ENCODE assay signal across 11 cellular contexts in genomic region chr6:166656269-166657206, GRCh38. TPM values are rescaled to one million over a fixed set of nuclear protein-coding genes. Genes with fewer than 3 reads are reported as not detected.
DNase-seq lines count a peak whose midpoint lies in the region; ATAC-seq and TF ChIP-seq lines count a peak whose summit lies in the region.
"Had no signal": no experiment of that assay in that cellular context is flagged by ENCODE, and none has a peak within 500 bp of the region (broad histone marks: within the 10 kb centered on the region; RNA-seq: fewer than 3 reads in every experiment).

No MANE protein-coding gene starts in this region.

- ATAC-seq in central memory CD8-positive, alpha-beta T cell (replicated peaks; ENCODE audit: extremely low read depth, poor library complexity, severe bottlenecking), result no peak
- ATAC-seq in lung (ENCODE audit: insufficient read depth, low FRiP score), result peak; percentile 29
- no peak for ATAC-seq in GM19035 (IDR thresholded peaks at IDR 0.05; ENCODE audit: unreplicated experiment)
- ATAC-seq in heart right ventricle, result no peak
- no peak for ATAC-seq in HG02973 (IDR thresholded peaks at IDR 0.05; ENCODE audit: unreplicated experiment)

- H3K27me3 Mint-ChIP-seq in central memory CD8-positive, alpha-beta T cell, result no peaks in the 10 kb centered on the region

- TF ChIP-seq POLR2A in suprapubic skin (IDR thresholded peaks at IDR 0.05), result no peak

- H3K27ac Mint-ChIP-seq in central memory CD8-positive, alpha-beta T cell (ENCODE audit: low read depth), result peak overlapping the region; percentile 19

- H3K4me3 ChIP-seq in ACC112 (ENCODE audit: low read depth, low read length) (peak overlapping the region; percentile 25), GM06990 (replicated peaks; ENCODE audit: low read depth, low read length) (peak overlapping the region; percentile 14), lung (no peak overlapping the region), suprapubic skin (no peak overlapping the region), heart right ventricle (no peak overlapping the region)
- H3K4me3 ChIP-seq: HAP-1 had no signal

- H3K27ac ChIP-seq in ACC112 (ENCODE audit: low read depth, low read length) (no peak overlapping the region), lung (ENCODE audit: low read depth in 1 of 2, low read length in 1 of 2) (no peak overlapping the region), suprapubic skin (no peak overlapping the region), heart right ventricle (no peak overlapping the region)

- no peak overlapping the region for H3K4me3 Mint-ChIP-seq in central memory CD8-positive, alpha-beta T cell

- WGBS in lung, 2 donors, result 40 to 48% methylated on average over 32 to 34 of the region's 34 CpGs
- WGBS in suprapubic skin, result 55% methylated on average over 29 of the region's 34 CpGs
- 50 to 67% methylated on average over 34 of the region's 34 CpGs for WGBS in heart right ventricle, 2 donors

- no peaks in the 10 kb centered on the region for H3K36me3 Mint-ChIP-seq in central memory CD8-positive, alpha-beta T cell (ENCODE audit: insufficient read depth)

- TF ChIP-seq EP300 in suprapubic skin (IDR thresholded peaks at IDR 0.05), result no peak

- H3K27me3 ChIP-seq in ACC112 (ENCODE audit: insufficient read depth, low read length) (peaks cover 49% of the 10 kb centered on the region), GM06990 (replicated peaks; ENCODE audit: control insufficient read depth, insufficient read depth, low read length) (peaks cover 2% of the 10 kb centered on the region; the same call in 1 of the 2 replicates), lung (ENCODE audit: control insufficient read depth, insufficient read depth) (no peaks in the 10 kb centered on the region), suprapubic skin (peaks cover 25% of the 10 kb centered on the region), heart right ventricle (peaks cover 0 to 21% (median 5%) of the 10 kb centered on the region in 7 donors)

- peaks cover 10% of the 10 kb centered on the region for H3K4me1 Mint-ChIP-seq in central memory CD8-positive, alpha-beta T cell

- no peak overlapping the region for H2AFZ ChIP-seq in ACC112 (ENCODE audit: low read length, unreplicated experiment)

- no peaks in the 10 kb centered on the region for H3K36me3 ChIP-seq in ACC112 (ENCODE audit: insufficient read depth, low read length)
- no peaks in the 10 kb centered on the region for H3K36me3 ChIP-seq in GM06990 (ENCODE audit: control insufficient read depth, insufficient read depth, low read length)
- H3K36me3 ChIP-seq in lung (ENCODE audit: control insufficient read depth in 2 of 2, insufficient read depth in 2 of 2, low read length in 2 of 2), result no peaks in the 10 kb centered on the region
- H3K36me3 ChIP-seq in suprapubic skin, result no peaks in the 10 kb centered on the region
- no peaks in the 10 kb centered on the region for H3K36me3 ChIP-seq in heart right ventricle
- H3K36me3 ChIP-seq: HAP-1 had no signal

- TF ChIP-seq CTCF in GM06990 (IDR thresholded peaks at IDR 0.05; ENCODE audit: insufficient read depth, low read length, poor library complexity, severe bottlenecking) (no peak), lung (IDR thresholded peaks at IDR 0.05; ENCODE audit: control extremely low read depth, extremely low read depth) (no peak), suprapubic skin (IDR thresholded peaks at IDR 0.05) (no peak), heart right ventricle (IDR thresholded peaks at IDR 0.05) (no peak)

- no peak for DNase-seq in GM06990 (ENCODE audit: extremely low read depth, insufficient read length)
- DNase-seq in central memory CD8-positive, alpha-beta T cell (ENCODE audit: low spot score in 2 of 2), result no peak
- DNase-seq in lung (ENCODE audit: low spot score), result no peak
- no peak for DNase-seq in suprapubic skin (ENCODE audit: low spot score in 2 of 2)
- DNase-seq in heart right ventricle, result no peak
- DNase-seq: activated CD4-positive, CD25-positive, alpha-beta regulatory T cell treated with anti-CD3 and anti-CD28 coated beads, Interleukin-2, amount 50 U/mL, for 72 hours; NCI-H2107 had no signal

- H3K4me1 ChIP-seq in ACC112 (ENCODE audit: control insufficient read depth, insufficient read depth, low read length, unreplicated experiment), result no peaks in the 10 kb centered on the region
- peaks cover 0 to 5% of the 10 kb centered on the region in 2 donors for H3K4me1 ChIP-seq in lung (ENCODE audit: control insufficient read depth in 2 of 2, insufficient read depth in 2 of 2, low read length in 2 of 2)
- no peaks in the 10 kb centered on the region for H3K4me1 ChIP-seq in suprapubic skin
- H3K4me1 ChIP-seq in heart right ventricle, result peaks cover 0 to 14% (median 0%) of the 10 kb centered on the region in 9 donors
- H3K4me1 ChIP-seq: HAP-1 had no signal

- H3K79me2 ChIP-seq in ACC112 (ENCODE audit: control insufficient read depth, insufficient read depth, low read length, unreplicated experiment), result no peaks in the 10 kb centered on the region

- intact Hi-C loops in heart right ventricle (cut with DNase I), result no loop called here

- peaks cover 0 to 3% of the 10 kb centered on the region in 2 donors for H3K9me3 ChIP-seq in lung (ENCODE audit: control insufficient read depth in 2 of 2, insufficient read depth in 1 of 2, low read length in 1 of 2)
- H3K9me3 ChIP-seq in suprapubic skin, result no peaks in the 10 kb centered on the region
- H3K9me3 ChIP-seq in heart right ventricle, result no peaks in the 10 kb centered on the region
- H3K9me3 ChIP-seq: HAP-1 had no signal

- no peaks in the 10 kb centered on the region for H3K9me3 Mint-ChIP-seq in central memory CD8-positive, alpha-beta T cell

RNA-seq across cellular contexts. Expression of gene RPS6KA2, which starts 29.5 kb away (rescaled TPM):
- total RNA-seq in lung (100 to 1,000 TPM; 109 to 185 TPM), suprapubic skin (10 to 100 TPM; 24.2 to 38.5 (median 32.3) TPM), heart right ventricle (10 to 100 TPM; 47.7 to 91.4 (median 76.0) TPM)
- polyA plus RNA-seq in lung (100 to 1,000 TPM in 1 of 2 donors, 10 to 100 TPM in 1; 61.9 to 102 TPM), heart right ventricle (10 to 100 TPM; 20.3 to 65.2 TPM)

Comparison
In these comparisons a context has a peak if more than half of its experiments do, and no peak if none do; other contexts are left out.
1. H3K4me3 ChIP-seq: peak in ACC112 (single experiment) and GM06990 (single experiment); none in lung (single experiment), suprapubic skin (single experiment) and heart right ventricle (0 of 10).